ENCODE assay signal across 18 cellular contexts in genomic region chr6:22091424-22091948, GRCh38.
DNase-seq lines count a peak whose midpoint lies in the region; ATAC-seq and TF ChIP-seq lines count a peak whose summit lies in the region.
"Had no signal": no experiment of that assay in that cellular context is flagged by ENCODE, and none has a peak within 500 bp of the region (broad histone marks: within the 10 kb centered on the region; RNA-seq: fewer than 3 reads in every experiment).

No MANE protein-coding gene starts in this region.

- H4K91ac ChIP-seq in IMR-90 (ENCODE audit: insufficient read depth, low read depth, low read length) = no peak overlapping the region

- no peaks in the 10 kb centered on the region for H4K20me1 ChIP-seq in IMR-90 (ENCODE audit: insufficient read depth, low read length)

- no peak for TF ChIP-seq RAD21 in IMR-90 (IDR thresholded peaks at IDR 0.05; ENCODE audit: low read length)

- TF ChIP-seq POLR2A in IMR-90 (IDR thresholded peaks at IDR 0.05; ENCODE audit: low read depth, low read length) (no peak), body of pancreas (IDR thresholded peaks at IDR 0.05) (no peak)

- no peak overlapping the region for H3K9ac ChIP-seq in IMR-90 (ENCODE audit: low read depth, low read length)

- intact Hi-C loops in IMR-90 (cut with micrococcal nuclease) = no loop called here
- intact Hi-C loops in body of pancreas (cut with DNase I) = no loop called here

- no peaks in the 10 kb centered on the region for H3K79me1 ChIP-seq in IMR-90 (ENCODE audit: low read depth in 1 of 2, low read length in 2 of 2)

- H3K4me2 ChIP-seq in IMR-90 (ENCODE audit: low read depth, low read length) = no peak overlapping the region
- H3K4me2 ChIP-seq: GM23338 had no signal

- H2AFZ ChIP-seq in IMR-90 (replicated peaks; ENCODE audit: low read length, poor library complexity) = no peak overlapping the region
- H2AFZ ChIP-seq: GM23338 had no signal

- no TSS peak for BruUV-seq in IMR-90 (replicated peaks; lab: Mats Ljungman, UMichigan)

- in situ Hi-C loops in IMR-90 (cut with MboI; ENCODE audit: low sequenced_read_pairs) = no loop called here

- no peak overlapping the region for H3K4ac ChIP-seq in IMR-90 (ENCODE audit: low read depth, low read length)

- no peaks in the 10 kb centered on the region for H3K9me1 ChIP-seq in IMR-90 (ENCODE audit: insufficient read depth, low read length)

- no peak overlapping the region for H2AK9ac ChIP-seq in IMR-90 (replicated peaks; ENCODE audit: low read depth, low read length, poor library complexity)

- H3K27ac Mint-ChIP-seq in activated T-cell treated with anti-CD3 and anti-CD28 coated beads, Interleukin-2, amount 50 U/mL, for 24 hours = peak overlapping the region; percentile 40
- H3K27ac Mint-ChIP-seq in stimulated activated naive CD8-positive, alpha-beta T cell treated with anti-CD3 and anti-CD28 coated beads, Interleukin-15, amount 100 ng/mL, for 72 hours = no peak overlapping the region
- H3K27ac Mint-ChIP-seq: CD8-positive, alpha-beta memory T cell; GM23338 had no signal

- no peak overlapping the region for H3K18ac ChIP-seq in IMR-90 (ENCODE audit: low read depth, low read length)

- H3K27me3 Mint-ChIP-seq in activated T-cell treated with anti-CD3 and anti-CD28 coated beads, Interleukin-2, amount 50 U/mL, for 24 hours = no peaks in the 10 kb centered on the region
- H3K27me3 Mint-ChIP-seq in stimulated activated naive CD8-positive, alpha-beta T cell treated with anti-CD3 and anti-CD28 coated beads, Interleukin-15, amount 100 ng/mL, for 72 hours = no peaks in the 10 kb centered on the region
- H3K27me3 Mint-ChIP-seq: CD8-positive, alpha-beta memory T cell had no signal

- H3K4me1 ChIP-seq in IMR-90 (ENCODE audit: control insufficient read depth, insufficient read depth, low read length) = 0 out of 2 replicates have a peak, but pooled peaks cover 2% of the 10 kb centered on the region
- peaks cover 4% of the 10 kb centered on the region for H3K4me1 ChIP-seq in body of pancreas
- H3K4me1 ChIP-seq: SJSA1 had no signal

- CTCF ChIA-PET in IMR-90 (lab: Yijun Ruan, JAX) = no interaction called here

- peaks cover 10% of the 10 kb centered on the region for H3K4me1 Mint-ChIP-seq in activated T-cell treated with anti-CD3 and anti-CD28 coated beads, Interleukin-2, amount 50 U/mL, for 24 hours (ENCODE audit: low read depth)
- H3K4me1 Mint-ChIP-seq in stimulated activated naive CD8-positive, alpha-beta T cell treated with anti-CD3 and anti-CD28 coated beads, Interleukin-15, amount 100 ng/mL, for 72 hours = peaks cover 8% of the 10 kb centered on the region
- H3K4me1 Mint-ChIP-seq: CD8-positive, alpha-beta memory T cell had no signal

- H3K4me3 ChIP-seq in IMR-90 (ENCODE audit: insufficient read depth, low read depth, low read length) (no peak overlapping the region), body of pancreas (no peak overlapping the region)
- H3K4me3 ChIP-seq: GM23338, SJSA1 had no signal

- WGBS in IMR-90 (ENCODE audit: extremely low coverage in 2 of 2, insufficient read length in 1 of 2), 2 experiments = no CpG with 5 or more reads among the region's 5 CpGs
- WGBS in body of pancreas, 2 donors = 35 to 43% methylated on average over 5 of the region's 5 CpGs

- H2BK120ac ChIP-seq in IMR-90 (ENCODE audit: low read depth, low read length) = no peak overlapping the region

- POLR2A ChIA-PET in IMR-90 (lab: Charles Lee; ENCODE audit: unreplicated experiment) = no interaction called here

- no peak overlapping the region; the same call in 2 of the 3 replicates for H2BK15ac ChIP-seq in IMR-90 (ENCODE audit: low read depth, low read length)

- H3K27me3 ChIP-seq in IMR-90 (ENCODE audit: control insufficient read depth, insufficient read depth, low read length) (no peaks in the 10 kb centered on the region), body of pancreas (no peaks in the 10 kb centered on the region)
- H3K27me3 ChIP-seq: SJSA1 had no signal

- no peaks in the 10 kb centered on the region for H3K9me3 ChIP-seq in IMR-90 (ENCODE audit: control insufficient read depth, insufficient read depth, low read length)
- no peaks in the 10 kb centered on the region for H3K9me3 ChIP-seq in body of pancreas
- H3K9me3 ChIP-seq: SJSA1 had no signal

- dilution Hi-C loops in IMR-90 (cut with HindIII; ENCODE audit: low sequenced_read_pairs, unreplicated experiment) = no loop called here

- H3K23ac ChIP-seq in IMR-90 (ENCODE audit: low read depth, low read length) = no peak overlapping the region

- H3K36me3 Mint-ChIP-seq in activated T-cell treated with anti-CD3 and anti-CD28 coated beads, Interleukin-2, amount 50 U/mL, for 24 hours (ENCODE audit: low read depth) = no peaks in the 10 kb centered on the region
- H3K36me3 Mint-ChIP-seq: CD8-positive, alpha-beta memory T cell had no signal

- H2BK20ac ChIP-seq in IMR-90 (ENCODE audit: low read depth, low read length) = no peak overlapping the region

- no peak overlapping the region for H2BK5ac ChIP-seq in IMR-90 (ENCODE audit: low read depth, low read length, poor library complexity, severe bottlenecking)

- H4K8ac ChIP-seq in IMR-90 (ENCODE audit: low read depth in 2 of 2, low read length in 2 of 2) = no peak overlapping the region

- no peak for DNase-seq in activated T-cell treated with anti-CD3 and anti-CD28 coated beads, Interleukin-2, amount 50 U/mL, for 24 hours
- DNase-seq in activated T-cell treated with anti-CD3 and anti-CD28 coated beads for 4 hours (no peak), IMR-90 (no peak), body of pancreas (no peak), C1 segment of cervical spinal cord (lab: John Stamatoyannopoulos, UW) (no peak), NCI-H446 treated with DMSO at 0.1 percent for 48 hours (lab: John Stamatoyannopoulos, UW) (no peak)
- no peak for DNase-seq in stimulated activated naive CD8-positive, alpha-beta T cell treated with anti-CD3 and anti-CD28 coated beads, Interleukin-15, amount 100 ng/mL, for 72 hours
- DNase-seq: CD8-positive, alpha-beta memory T cell; DMS79; MV-4-11; NCI-H2029; NCI-H510A; NCI-H774; PC-3 had no signal

- no peaks in the 10 kb centered on the region for H3K36me3 ChIP-seq in IMR-90 (ENCODE audit: control insufficient read depth, insufficient read depth, low read length)
- no peaks in the 10 kb centered on the region for H3K36me3 ChIP-seq in body of pancreas (replicated peaks in 1 of 2; ENCODE audit: insufficient read depth in 1 of 2, low read depth in 2 of 2)
- H3K36me3 ChIP-seq: SJSA1 had no signal

- H4K5ac ChIP-seq in IMR-90 (ENCODE audit: low read depth, low read length) = no peak overlapping the region

- no peaks in the 10 kb centered on the region for H3K9me3 Mint-ChIP-seq in activated T-cell treated with anti-CD3 and anti-CD28 coated beads, Interleukin-2, amount 50 U/mL, for 24 hours
- H3K9me3 Mint-ChIP-seq in stimulated activated naive CD8-positive, alpha-beta T cell treated with anti-CD3 and anti-CD28 coated beads, Interleukin-15, amount 100 ng/mL, for 72 hours = peaks cover 0 to 4% of the 10 kb centered on the region in 2 donors
- H3K9me3 Mint-ChIP-seq: GM23338 had no signal

- H3K56ac ChIP-seq in IMR-90 (ENCODE audit: extremely low read depth, insufficient read depth, low read length) = no peak overlapping the region

- H3K27ac ChIP-seq in IMR-90 (ENCODE audit: insufficient read depth, low read length) (no peak overlapping the region), body of pancreas (no peak overlapping the region)
- H3K27ac ChIP-seq: RWPE1, SJSA1 had no signal

- H3K14ac ChIP-seq in IMR-90 (replicated peaks; ENCODE audit: low read depth, low read length) = no peak overlapping the region

- TF ChIP-seq CTCF in IMR-90 (conservative IDR thresholded peaks at IDR 0.05; ENCODE audit: low read depth, low read length) (no peak), body of pancreas (IDR thresholded peaks at IDR 0.05) (no peak)

- ATAC-seq in IMR-90 (ENCODE audit: low read depth) (no peak), body of pancreas (peak; percentile 30), HG03565 (IDR thresholded peaks at IDR 0.05; ENCODE audit: unreplicated experiment) (no peak)
- ATAC-seq in stimulated activated naive CD8-positive, alpha-beta T cell treated with anti-CD3 and anti-CD28 coated beads, Interleukin-15, amount 100 ng/mL, for 72 hours = peak; percentile 68
- ATAC-seq: GM23338, PC-3 had no signal

- H2AK5ac ChIP-seq in IMR-90 (ENCODE audit: low read depth, low read length) = 0 out of 2 replicates have a peak overlapping the region, but pooled peaks have one; percentile 1

- H3K4me3 Mint-ChIP-seq in activated T-cell treated with anti-CD3 and anti-CD28 coated beads, Interleukin-2, amount 50 U/mL, for 24 hours = no peak overlapping the region
- no peak overlapping the region for H3K4me3 Mint-ChIP-seq in stimulated activated naive CD8-positive, alpha-beta T cell treated with anti-CD3 and anti-CD28 coated beads, Interleukin-15, amount 100 ng/mL, for 72 hours
- H3K4me3 Mint-ChIP-seq: CD8-positive, alpha-beta memory T cell; GM23338 had no signal

TF ChIP-seq in IMR-90, 13 proteins besides CTCF, POLR2A, EP300 and RAD21:
- no peak for TF ChIP-seq CHD1 (IDR thresholded peaks at IDR 0.05; ENCODE audit: low read depth, low read length)
- TF ChIP-seq, protein P1, sequence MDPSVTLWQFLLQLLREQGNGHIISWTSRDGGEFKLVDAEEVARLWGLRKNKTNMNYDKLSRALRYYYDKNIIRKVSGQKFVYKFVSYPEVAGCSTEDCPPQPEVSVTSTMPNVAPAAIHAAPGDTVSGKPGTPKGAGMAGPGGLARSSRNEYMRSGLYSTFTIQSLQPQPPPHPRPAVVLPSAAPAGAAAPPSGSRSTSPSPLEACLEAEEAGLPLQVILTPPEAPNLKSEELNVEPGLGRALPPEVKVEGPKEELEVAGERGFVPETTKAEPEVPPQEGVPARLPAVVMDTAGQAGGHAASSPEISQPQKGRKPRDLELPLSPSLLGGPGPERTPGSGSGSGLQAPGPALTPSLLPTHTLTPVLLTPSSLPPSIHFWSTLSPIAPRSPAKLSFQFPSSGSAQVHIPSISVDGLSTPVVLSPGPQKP (IDR thresholded peaks at IDR 0.05; ENCODE audit: borderline replicate concordance, low read depth, low read length) = no peak
- no peak for TF ChIP-seq USF2 (IDR thresholded peaks at IDR 0.05; ENCODE audit: low read depth, low read length)
- no peak for TF ChIP-seq MAZ (IDR thresholded peaks at IDR 0.05; ENCODE audit: borderline replicate concordance, low read depth, low read length)
- no peak for TF ChIP-seq RCOR1 (IDR thresholded peaks at IDR 0.05; ENCODE audit: insufficient replicate concordance, low read length)

Comparison
In these comparisons a context has a peak if more than half of its experiments do, and no peak if none do; other contexts are left out.
1. ATAC-seq: peak in body of pancreas (single experiment) and stimulated activated naive CD8-positive, alpha-beta T cell treated with anti-CD3 and anti-CD28 coated beads, Interleukin-15, amount 100 ng/mL, for 72 hours (single experiment); none in IMR-90 (single experiment) and HG03565 (single experiment).